ENCODE assay signal across 17 cellular contexts in the genomic region with DNA sequence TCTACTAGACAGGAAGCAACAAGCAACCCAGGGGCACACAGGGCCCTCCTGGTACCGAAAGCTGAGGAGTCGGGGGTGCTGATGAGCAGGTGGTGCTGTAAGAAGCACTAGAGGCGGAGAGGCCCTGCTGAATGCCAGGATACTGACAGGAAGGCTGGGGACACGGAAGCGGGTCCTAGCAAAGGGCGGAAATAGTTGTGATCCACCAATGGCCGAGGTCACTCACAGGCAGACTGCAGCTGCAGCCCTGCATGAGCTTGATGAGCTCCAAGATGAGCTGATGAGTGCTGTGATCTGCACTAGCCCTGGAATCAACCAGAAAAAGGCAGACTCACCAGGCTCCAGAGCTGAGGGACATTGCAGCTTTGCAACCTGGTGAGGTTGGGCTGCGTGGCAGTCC.
DNase-seq lines count a peak whose midpoint lies in the region; ATAC-seq and TF ChIP-seq lines count a peak whose summit lies in the region.
"Had no signal": no experiment of that assay in that cellular context is flagged by ENCODE, and none has a peak within 500 bp of the region (broad histone marks: within the 10 kb centered on the region; RNA-seq: fewer than 3 reads in every experiment).

No MANE protein-coding gene starts in this region.

- DNase-seq in G401 (ENCODE audit: low spot score) (peak; percentile 66), cerebellum (ENCODE audit: low spot score) (peak; percentile 51), esophagus muscularis mucosa (ENCODE audit: extremely low spot score) (peak; percentile 57), substantia nigra (lab: John Stamatoyannopoulos, UW) (peak in 2 of 49 donors; percentile 15 to 40), hypothalamus (lab: John Stamatoyannopoulos, UW) (no peak), KBM-7 (no peak)
- DNase-seq in stimulated activated CD4-positive, alpha-beta T cell treated with anti-CD3 and anti-CD28 coated beads, Interleukin-4, amount 100 ng/mL, for 4 hours = no peak
- DNase-seq: CD8-positive, alpha-beta T cell; COR-L47; DMS153; DMS79 treated with DMSO at 0.1 percent for 48 hours; EL; GDM1 had no signal

- H3K4me1 ChIP-seq in esophagus muscularis mucosa = peaks cover 0 to 38% (median 23%) of the 10 kb centered on the region in 4 donors

- no peak for TF ChIP-seq POLR2A in esophagus muscularis mucosa (IDR thresholded peaks at IDR 0.05; ENCODE audit: low read depth)

- H3K27ac ChIP-seq in esophagus muscularis mucosa (replicated peaks in 1 of 4) = no peak overlapping the region
- peak overlapping the region; percentile 43 for H3K27ac ChIP-seq in substantia nigra (ENCODE audit: low read depth, low read length, poor library complexity, severe bottlenecking)
- H3K27ac ChIP-seq: 22Rv1, HL-60 had no signal

- intact Hi-C loops in esophagus muscularis mucosa (cut with DNase I) = no loop called here

- in situ Hi-C loops in G401 (cut with HindIII; ENCODE audit: low sequenced_read_pairs) = no loop called here
- in situ Hi-C loops in KBM-7 (cut with MboI; ENCODE audit: low pct_unique_long_range_greater_than_20kb, low sequenced_read_pairs) = no loop called here

- H3K36me3 ChIP-seq in esophagus muscularis mucosa = peaks cover 0 to 4% (median 0%) of the 10 kb centered on the region in 4 donors

- no peak for ATAC-seq in HG03025 (IDR thresholded peaks at IDR 0.05; ENCODE audit: low FRiP score, unreplicated experiment)
- ATAC-seq: CD8-positive, alpha-beta T cell; HCT116 had no signal

- TF ChIP-seq CTCF in esophagus muscularis mucosa (IDR thresholded peaks at IDR 0.05) = no peak

- WGBS in esophagus muscularis mucosa = 90% methylated on average over 8 of the region's 8 CpGs

- no peaks in the 10 kb centered on the region for H3K27me3 ChIP-seq in esophagus muscularis mucosa

- H3K4me3 ChIP-seq in esophagus muscularis mucosa = no peak overlapping the region

- no peak for TF ChIP-seq EP300 in esophagus muscularis mucosa (IDR thresholded peaks at IDR 0.05)

- no peaks in the 10 kb centered on the region for H3K9me3 ChIP-seq in esophagus muscularis mucosa

Comparison
In these comparisons a context has a peak if more than half of its experiments do, and no peak if none do; other contexts are left out.
1. DNase-seq: peak in G401 (single experiment), cerebellum (single experiment) and esophagus muscularis mucosa (single experiment); none in hypothalamus (0 of 51), stimulated activated CD4-positive, alpha-beta T cell treated with anti-CD3 and anti-CD28 coated beads, Interleukin-4, amount 100 ng/mL, for 4 hours (0 of 2) and KBM-7 (single experiment).